Comparison of ENCODE assay signal across 1 cellular context in the genomic region with DNA sequence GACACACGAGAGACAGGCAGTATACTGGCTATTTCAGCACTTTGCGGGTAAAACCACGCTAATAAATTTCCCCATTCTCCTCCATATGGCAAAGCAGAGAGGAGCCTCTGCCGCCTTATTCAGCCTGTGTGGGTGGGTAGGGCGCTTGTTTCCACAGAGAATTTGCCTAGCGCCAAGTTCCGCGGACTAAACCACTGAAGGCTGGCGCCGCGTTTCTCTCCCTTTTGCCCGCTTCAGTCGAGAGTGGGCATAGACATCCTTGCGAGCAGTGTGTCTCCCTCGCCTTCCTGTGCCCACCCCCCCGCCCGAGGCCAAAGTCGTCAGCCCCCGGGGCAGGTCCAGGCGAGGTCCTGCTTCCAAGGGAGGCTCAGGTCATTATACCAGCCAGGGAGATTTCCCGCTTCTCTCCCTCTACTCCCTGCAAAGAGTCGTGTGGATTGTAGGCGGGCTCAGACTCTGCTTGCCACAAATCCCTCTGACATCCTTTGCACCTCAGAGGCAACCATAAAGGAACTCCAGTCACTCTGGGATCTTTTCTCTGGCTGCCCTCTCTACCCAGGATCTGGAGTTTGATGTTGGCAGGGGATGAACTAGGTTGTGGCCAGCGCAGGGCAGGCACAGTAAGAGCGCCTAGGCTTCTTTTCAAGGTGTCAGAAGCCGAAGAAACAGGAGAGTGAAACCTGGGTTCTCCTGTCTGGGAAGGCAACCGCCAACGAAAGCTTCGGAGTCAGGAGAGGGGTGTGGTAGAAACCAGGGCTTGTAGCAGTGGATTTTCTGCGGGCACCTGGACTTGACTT.
TF ChIP-seq lines count a peak whose summit lies in the region.

No MANE protein-coding gene starts in this region.

TF ChIP-seq in H1, 55 proteins besides CTCF, POLR2A, EP300 and RAD21:
- TF ChIP-seq KDM4A (IDR thresholded peaks at IDR 0.05; ENCODE audit: low read depth, low read length, severe bottlenecking) (peak; percentile 5), RBBP5 (IDR thresholded peaks at IDR 0.05; ENCODE audit: borderline replicate concordance, low read depth, low read length) (0 out of 2 replicates have a peak, but pooled peaks have one; percentile 7), POLR2AphosphoS5 (IDR thresholded peaks at IDR 0.05; ENCODE audit: low read depth, low read length) (no peak), SUZ12 (IDR thresholded peaks at IDR 0.05; ENCODE audit: low read length) (peak; percentile 43), CTBP2 (IDR thresholded peaks at IDR 0.05; ENCODE audit: borderline replicate concordance, insufficient read depth, insufficient read length, low read length) (peak; percentile 50), EZH2 (IDR thresholded peaks at IDR 0.05; ENCODE audit: low read depth, low read length, severe bottlenecking) (peak; percentile 7)
- TF ChIP-seq, protein P1, sequence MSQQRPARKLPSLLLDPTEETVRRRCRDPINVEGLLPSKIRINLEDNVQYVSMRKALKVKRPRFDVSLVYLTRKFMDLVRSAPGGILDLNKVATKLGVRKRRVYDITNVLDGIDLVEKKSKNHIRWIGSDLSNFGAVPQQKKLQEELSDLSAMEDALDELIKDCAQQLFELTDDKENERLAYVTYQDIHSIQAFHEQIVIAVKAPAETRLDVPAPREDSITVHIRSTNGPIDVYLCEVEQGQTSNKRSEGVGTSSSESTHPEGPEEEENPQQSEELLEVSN (IDR thresholded peaks at IDR 0.05) = 0 out of 2 replicates have a peak, but pooled peaks have one; percentile 15
- TF ChIP-seq, protein P2, sequence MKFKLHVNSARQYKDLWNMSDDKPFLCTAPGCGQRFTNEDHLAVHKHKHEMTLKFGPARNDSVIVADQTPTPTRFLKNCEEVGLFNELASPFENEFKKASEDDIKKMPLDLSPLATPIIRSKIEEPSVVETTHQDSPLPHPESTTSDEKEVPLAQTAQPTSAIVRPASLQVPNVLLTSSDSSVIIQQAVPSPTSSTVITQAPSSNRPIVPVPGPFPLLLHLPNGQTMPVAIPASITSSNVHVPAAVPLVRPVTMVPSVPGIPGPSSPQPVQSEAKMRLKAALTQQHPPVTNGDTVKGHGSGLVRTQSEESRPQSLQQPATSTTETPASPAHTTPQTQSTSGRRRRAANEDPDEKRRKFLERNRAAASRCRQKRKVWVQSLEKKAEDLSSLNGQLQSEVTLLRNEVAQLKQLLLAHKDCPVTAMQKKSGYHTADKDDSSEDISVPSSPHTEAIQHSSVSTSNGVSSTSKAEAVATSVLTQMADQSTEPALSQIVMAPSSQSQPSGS (IDR thresholded peaks at IDR 0.05; ENCODE audit: low read length) = no peak
